1 cellular context compared by ENCODE assay signal in genomic region chr1:3788756-3789420, GRCh38.
TF ChIP-seq lines count a peak whose summit lies in the region.

No MANE protein-coding gene starts in this region.

TF ChIP-seq in HepG2, 621 proteins besides CTCF, POLR2A, EP300 and RAD21:
- TF ChIP-seq RCOR2 (CRISPR knock-in tag; IDR thresholded peaks at IDR 0.05) (no peak), HNF1B (CRISPR knock-in tag; IDR thresholded peaks at IDR 0.05) (no peak), ZNF317 (CRISPR knock-in tag; IDR thresholded peaks at IDR 0.05) (no peak)
